8 cellular contexts compared by ENCODE assay signal in the genomic region with DNA sequence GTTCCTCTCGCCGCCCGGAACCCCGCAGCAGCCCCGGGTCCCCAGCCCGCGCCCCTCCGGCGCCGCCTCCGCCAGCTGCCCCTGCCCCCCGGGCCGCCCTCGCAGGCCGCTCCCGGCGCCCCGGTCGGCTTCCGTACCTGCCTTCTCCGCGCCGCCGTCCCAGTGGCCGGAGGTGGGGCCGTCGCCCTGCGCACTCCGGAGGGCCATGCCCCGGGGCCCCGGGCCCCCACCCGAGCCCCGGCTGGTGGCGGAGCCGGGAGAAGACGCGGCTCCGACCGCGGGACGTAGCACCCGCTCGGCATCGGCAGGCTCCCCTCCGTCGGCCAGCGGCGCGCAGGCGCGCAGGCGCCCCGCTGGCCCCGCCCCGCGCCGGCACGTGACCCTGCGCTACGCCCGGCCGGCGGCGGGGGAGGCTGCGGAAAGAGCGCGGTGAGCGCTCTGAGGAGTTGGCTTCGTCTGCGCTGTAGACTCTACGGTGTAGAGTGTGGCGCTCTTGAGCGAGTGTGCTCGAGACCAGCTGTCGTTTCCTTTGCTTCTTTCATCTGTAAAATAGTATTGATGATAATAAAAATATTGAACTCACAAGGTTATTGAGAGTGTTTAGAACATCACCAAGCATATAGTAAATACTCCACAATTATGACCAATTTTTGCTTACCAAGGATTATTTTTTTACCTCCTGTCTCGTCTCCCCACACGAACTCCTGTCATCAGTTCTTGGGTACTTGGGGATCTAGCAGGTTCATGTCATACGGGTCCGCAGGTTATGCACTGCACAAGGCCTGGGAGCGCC. TPM values are rescaled to one million over a fixed set of nuclear protein-coding genes. Genes with fewer than 3 reads are reported as not detected.
DNase-seq lines count a peak whose midpoint lies in the region; ATAC-seq, FAIRE-seq and TF ChIP-seq lines count a peak whose summit lies in the region.

A gene with protein sequence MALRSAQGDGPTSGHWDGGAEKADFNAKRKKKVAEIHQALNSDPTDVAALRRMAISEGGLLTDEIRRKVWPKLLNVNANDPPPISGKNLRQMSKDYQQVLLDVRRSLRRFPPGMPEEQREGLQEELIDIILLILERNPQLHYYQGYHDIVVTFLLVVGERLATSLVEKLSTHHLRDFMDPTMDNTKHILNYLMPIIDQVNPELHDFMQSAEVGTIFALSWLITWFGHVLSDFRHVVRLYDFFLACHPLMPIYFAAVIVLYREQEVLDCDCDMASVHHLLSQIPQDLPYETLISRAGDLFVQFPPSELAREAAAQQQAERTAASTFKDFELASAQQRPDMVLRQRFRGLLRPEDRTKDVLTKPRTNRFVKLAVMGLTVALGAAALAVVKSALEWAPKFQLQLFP (minus strand): TSS at position 335 of the 793 bp plus-strand sequence. CDS start 128 bp downstream, at position 207.

- H3K36me3 Mint-ChIP-seq in natural killer cell, result no peaks in the 10 kb centered on the region

- no peak for FAIRE-seq in H54 (lab: Jason Lieb, UNC)

- H3K4me1 Mint-ChIP-seq in natural killer cell, result peaks cover 32 to 45% of the 10 kb centered on the region in 2 donors

- intact Hi-C loops in natural killer cell (cut with micrococcal nuclease), result loop anchor here (1.0 to 5.0 kb wide), 2 partner anchors 55 to 110 kb away; no protein-coding TSS in a partner anchor

- peak within 1 kb of the TSS; percentile 90 to 92 for H3K27ac Mint-ChIP-seq in natural killer cell

- H3K27me3 Mint-ChIP-seq in natural killer cell (ENCODE audit: low read depth in 2 of 2), result peaks cover 5 to 8% of the 10 kb centered on the region in 2 donors

- peak; percentile 93 to 99 (median 96) for ATAC-seq in natural killer cell

- peak; percentile 93 for TF ChIP-seq POLR2A in H54 (IDR thresholded peaks at IDR 0.05; ENCODE audit: low read depth, low read length)

- H3K4me3 Mint-ChIP-seq in natural killer cell, result peak within 1 kb of the TSS; percentile 97

- H3K4me3 ChIP-seq in LNCaP clone FGC (ENCODE audit: low read depth, low read length), result peak within 1 kb of the TSS; percentile 84

- H3K9me3 Mint-ChIP-seq in natural killer cell, result no peaks in the 10 kb centered on the region

- DNase-seq in ELR (ENCODE audit: low read depth) (peak; percentile 88), H54 (ENCODE audit: insufficient read length, low spot score) (peak; percentile 84), LNCaP clone FGC (ENCODE audit: low read depth) (peak; percentile 46), RPMI8226 (peak; percentile 95), fibroblast of peridontal ligament (ENCODE audit: extremely low read depth) (peak; percentile 81), natural killer cell (peak; percentile 85)
- peak; percentile 64 to 79 for DNase-seq in activated T-helper 1 cell treated with anti-CD3 and anti-CD28 coated beads, Interleukin-2, amount 50 U/mL, for 16 hours (ENCODE audit: low read depth in 1 of 2, low spot score in 1 of 2)
- DNase-seq in stimulated activated naive CD4-positive, alpha-beta T cell treated with Interleukin-2 at 50 U/mL for 16 hours (lab: John Stamatoyannopoulos, UW), result peak; percentile 83

- peak; percentile 44 for TF ChIP-seq CTCF in LNCaP clone FGC (IDR thresholded peaks at IDR 0.05; ENCODE audit: control insufficient read depth, extremely low read depth, insufficient read depth)
- no peak for TF ChIP-seq CTCF in natural killer cell (IDR thresholded peaks at IDR 0.05)

RNA-seq across cellular contexts. Expression of the gene that starts here (rescaled TPM):
- 10 to 100 TPM; 32.5 to 47.6 (median 44.2) TPM for total RNA-seq in natural killer cell

Comparison
In these comparisons a context has a peak if more than half of its experiments do, and no peak if none do; other contexts are left out.
1. Peak in every context shown above with its lines: DNase-seq, ATAC-seq and H3K4me3 ChIP-seq.